In genomic region chr12:3869860-3870259, GRCh38 we compare ENCODE assay signal across 11 cellular contexts. TPM values are rescaled to one million over a fixed set of nuclear protein-coding genes. Genes with fewer than 3 reads are reported as not detected.
A peak's percentile ranks its signal among the peaks of the same experiment; 100 is the strongest.
DNase-seq lines count a peak whose midpoint lies in the region; ATAC-seq lines count a peak whose summit lies in the region.
"Had no signal": no experiment of that assay in that cellular context is flagged by ENCODE, and none has a peak within 500 bp of the region (broad histone marks: within the 10 kb centered on the region; RNA-seq: fewer than 3 reads in every experiment).

No MANE protein-coding gene starts in this region.

- no peaks in the 10 kb centered on the region for H3K27me3 ChIP-seq in effector memory CD4-positive, alpha-beta T cell (replicated peaks; ENCODE audit: control insufficient read depth, insufficient read depth, low read length, poor library complexity, severe bottlenecking)
- H3K27me3 ChIP-seq in HAP-1 (ENCODE audit: low read depth), result no peaks in the 10 kb centered on the region
- H3K27me3 ChIP-seq: SJSA1, transverse colon had no signal

- CTCF ChIA-PET in activated CD4-positive, alpha-beta T cell treated with anti-CD3 and anti-CD28 coated beads, Interleukin-2, amount 10 ng/mL, durations not matched to agents 7 days and 5 days (lab: Charles Lee), result interaction anchor here (1.5 kb wide), 1 partner anchor 18 kb away, joined by 3 read pairs; no protein-coding TSS in a partner anchor

- POLR2A ChIA-PET in activated CD4-positive, alpha-beta T cell treated with anti-CD3 and anti-CD28 coated beads, Interleukin-2, amount 10 ng/mL, durations not matched to agents 7 days and 5 days (lab: Charles Lee), result no interaction called here

- in situ Hi-C loops in HAP-1 (cut with MboI; ENCODE audit: low sequenced_read_pairs), result no loop called here

- H3K9me3 Mint-ChIP-seq in activated CD4-positive, alpha-beta T cell treated with anti-CD3 and anti-CD28 coated beads, Interleukin-2, amount 10 ng/mL, durations not matched to agents 7 days and 5 days, result peaks cover 28% of the 10 kb centered on the region
- peaks cover 27 to 32% of the 10 kb centered on the region in 2 donors for H3K9me3 Mint-ChIP-seq in stimulated activated naive CD8-positive, alpha-beta T cell treated with anti-CD3 and anti-CD28 coated beads, Interleukin-15, amount 100 ng/mL, for 72 hours

- H3K4me3 Mint-ChIP-seq in activated CD4-positive, alpha-beta T cell treated with anti-CD3 and anti-CD28 coated beads, Interleukin-2, amount 10 ng/mL, durations not matched to agents 7 days and 5 days, result peak overlapping the region; percentile 98
- H3K4me3 Mint-ChIP-seq in stimulated activated naive CD8-positive, alpha-beta T cell treated with anti-CD3 and anti-CD28 coated beads, Interleukin-15, amount 100 ng/mL, for 72 hours, result peak overlapping the region; percentile 92 to 97

- peaks cover 23% of the 10 kb centered on the region for H3K4me1 ChIP-seq in effector memory CD4-positive, alpha-beta T cell (ENCODE audit: control insufficient read depth, insufficient read depth, low read length, poor library complexity, severe bottlenecking)
- H3K4me1 ChIP-seq in HAP-1, result peaks cover 18% of the 10 kb centered on the region

- H3K9me3 ChIP-seq in effector memory CD4-positive, alpha-beta T cell (ENCODE audit: control insufficient read depth, low read length), result peaks cover 4% of the 10 kb centered on the region
- 0 out of 2 replicates have a peak, but pooled peaks cover 2% of the 10 kb centered on the region for H3K9me3 ChIP-seq in HAP-1
- H3K9me3 ChIP-seq: SJSA1 had no signal

- peak overlapping the region; percentile 59 for H3K4me3 ChIP-seq in effector memory CD4-positive, alpha-beta T cell (ENCODE audit: insufficient read depth, low read depth, low read length, poor library complexity, severe bottlenecking)
- H3K4me3 ChIP-seq in HAP-1, result no peak overlapping the region
- H3K4me3 ChIP-seq: SJSA1 had no signal

- H3K36me3 ChIP-seq in effector memory CD4-positive, alpha-beta T cell (ENCODE audit: control insufficient read depth, insufficient read depth, low read length), result no peaks in the 10 kb centered on the region
- no peaks in the 10 kb centered on the region; the same call in 1 of the 2 replicates for H3K36me3 ChIP-seq in HAP-1 (replicated peaks)
- H3K36me3 ChIP-seq: SJSA1 had no signal

- peak; percentile 71 for DNase-seq in activated effector memory CD4-positive, alpha-beta T cell treated with anti-CD3 and anti-CD28 coated beads, Interleukin-2, amount 50 U/mL, for 16 hours
- no peak for DNase-seq in activated effector memory CD4-positive, alpha-beta T cell treated with Interleukin-2 at 50 U/mL for 16 hours
- DNase-seq in activated CD4-positive, alpha-beta T cell treated with anti-CD3 and anti-CD28 coated beads, Interleukin-2, amount 10 ng/mL, durations not matched to agents 7 days and 5 days, result peak; percentile 42
- no peak for DNase-seq in effector memory CD4-positive, alpha-beta T cell
- peak; percentile 26 to 29 for DNase-seq in stimulated activated naive CD8-positive, alpha-beta T cell treated with anti-CD3 and anti-CD28 coated beads, Interleukin-15, amount 100 ng/mL, for 72 hours
- no peak for DNase-seq in HAP-1 (ENCODE audit: low spot score in 2 of 2)
- DNase-seq: effector CD4-positive, alpha-beta T cell; transverse colon had no signal

- peak overlapping the region; percentile 96 for H3K27ac ChIP-seq in effector memory CD4-positive, alpha-beta T cell (ENCODE audit: insufficient read depth, low read length, poor library complexity, severe bottlenecking)
- H3K27ac ChIP-seq: SJSA1 had no signal

- peaks cover 56% of the 10 kb centered on the region for H3K4me1 Mint-ChIP-seq in activated CD4-positive, alpha-beta T cell treated with anti-CD3 and anti-CD28 coated beads, Interleukin-2, amount 10 ng/mL, durations not matched to agents 7 days and 5 days
- H3K4me1 Mint-ChIP-seq in stimulated activated naive CD8-positive, alpha-beta T cell treated with anti-CD3 and anti-CD28 coated beads, Interleukin-15, amount 100 ng/mL, for 72 hours, result peaks cover 51% of the 10 kb centered on the region

- peaks cover 58% of the 10 kb centered on the region for H3K36me3 Mint-ChIP-seq in activated CD4-positive, alpha-beta T cell treated with anti-CD3 and anti-CD28 coated beads, Interleukin-2, amount 10 ng/mL, durations not matched to agents 7 days and 5 days (ENCODE audit: low read depth)

- peak overlapping the region; percentile 99 for H3K27ac Mint-ChIP-seq in activated CD4-positive, alpha-beta T cell treated with anti-CD3 and anti-CD28 coated beads, Interleukin-2, amount 10 ng/mL, durations not matched to agents 7 days and 5 days
- H3K27ac Mint-ChIP-seq in stimulated activated naive CD8-positive, alpha-beta T cell treated with anti-CD3 and anti-CD28 coated beads, Interleukin-15, amount 100 ng/mL, for 72 hours, result peak overlapping the region; percentile 92 to 98

- H3K27me3 Mint-ChIP-seq in activated CD4-positive, alpha-beta T cell treated with anti-CD3 and anti-CD28 coated beads, Interleukin-2, amount 10 ng/mL, durations not matched to agents 7 days and 5 days, result no peaks in the 10 kb centered on the region
- H3K27me3 Mint-ChIP-seq in stimulated activated naive CD8-positive, alpha-beta T cell treated with anti-CD3 and anti-CD28 coated beads, Interleukin-15, amount 100 ng/mL, for 72 hours, result no peaks in the 10 kb centered on the region

- ATAC-seq in stimulated activated naive CD8-positive, alpha-beta T cell treated with anti-CD3 and anti-CD28 coated beads, Interleukin-15, amount 100 ng/mL, for 72 hours, result peak; percentile 41
- ATAC-seq in HG03354 (IDR thresholded peaks at IDR 0.05; ENCODE audit: poor library complexity, severe bottlenecking, unreplicated experiment) (no peak), HG03457 (IDR thresholded peaks at IDR 0.05; ENCODE audit: unreplicated experiment) (no peak)

RNA-seq across cellular contexts. Expression of gene PARP11, which starts 3.3 kb away (rescaled TPM):
- total RNA-seq in activated CD4-positive, alpha-beta T cell treated with anti-CD3 and anti-CD28 coated beads, Interleukin-2, amount 10 ng/mL, durations not matched to agents 7 days and 5 days, result 10 to 100 TPM; 49.1 to 53.6 TPM

Comparison
In these comparisons a context has a peak if more than half of its experiments do, and no peak if none do; other contexts are left out.
1. DNase-seq: peak in activated effector memory CD4-positive, alpha-beta T cell treated with anti-CD3 and anti-CD28 coated beads, Interleukin-2, amount 50 U/mL, for 16 hours (single experiment), activated CD4-positive, alpha-beta T cell treated with anti-CD3 and anti-CD28 coated beads, Interleukin-2, amount 10 ng/mL, durations not matched to agents 7 days and 5 days (single experiment) and stimulated activated naive CD8-positive, alpha-beta T cell treated with anti-CD3 and anti-CD28 coated beads, Interleukin-15, amount 100 ng/mL, for 72 hours (2 of 2); none in activated effector memory CD4-positive, alpha-beta T cell treated with Interleukin-2 at 50 U/mL for 16 hours (single experiment), effector memory CD4-positive, alpha-beta T cell (0 of 3) and HAP-1 (0 of 2).